25 cellular contexts compared by ENCODE assay signal in the genomic region with DNA sequence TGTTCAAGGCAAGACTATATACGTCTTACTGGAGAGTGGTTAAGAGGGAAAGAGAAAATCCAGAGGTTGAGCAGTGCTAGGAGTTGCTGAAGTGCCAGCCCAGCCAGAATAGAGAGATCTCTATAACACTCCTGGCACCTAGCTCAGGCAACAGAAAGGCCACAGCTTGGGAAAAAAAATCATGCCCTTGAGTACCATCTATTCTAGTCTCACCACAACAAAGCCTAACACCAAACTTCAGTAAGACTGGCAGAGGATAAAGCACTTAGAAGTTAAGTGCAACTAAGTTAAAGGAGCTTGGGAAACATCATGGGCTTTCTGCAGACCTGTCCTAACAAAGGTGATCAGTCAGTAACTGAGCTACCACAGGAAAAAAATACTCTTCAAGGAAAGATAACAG. TPM values are rescaled to one million over a fixed set of nuclear protein-coding genes. Genes with fewer than 3 reads are reported as not detected.
DNase-seq lines count a peak whose midpoint lies in the region; ATAC-seq, FAIRE-seq and TF ChIP-seq lines count a peak whose summit lies in the region.
"Had no signal": no experiment of that assay in that cellular context is flagged by ENCODE, and none has a peak within 500 bp of the region (broad histone marks: within the 10 kb centered on the region; RNA-seq: fewer than 3 reads in every experiment).

No MANE protein-coding gene starts in this region.

- DNase-seq in DND-41: no peak
- DNase-seq in chondrocyte (ENCODE audit: low spot score): no peak
- no peak for DNase-seq in osteocyte (ENCODE audit: extremely low spot score, unreplicated experiment)
- DNase-seq in RKO (ENCODE audit: low spot score): no peak
- DNase-seq in effector CD4-positive, alpha-beta T cell: no peak
- no peak for DNase-seq in pancreas
- DNase-seq in vagina (ENCODE audit: extremely low spot score in 2 of 2): no peak
- DNase-seq: 8988T; ACHN; AML-193; BE2C; Caco-2; CD4-positive, CD25-positive, alpha-beta regulatory T cell; CD8-positive, alpha-beta T cell; DMS153; GF-D8; GOT3; HFFc6 had no signal

- FAIRE-seq in pancreas (lab: Jason Lieb, UNC): no peak
- FAIRE-seq: A549, GM12891, GM18507, H54 had no signal

- H3K27ac ChIP-seq in BLaER1: no peak overlapping the region
- no peak overlapping the region for H3K27ac ChIP-seq in DND-41 (ENCODE audit: low read length)
- no peak overlapping the region for H3K27ac ChIP-seq in pancreas
- H3K27ac ChIP-seq in vagina: no peak overlapping the region
- H3K27ac ChIP-seq: C4-2B had no signal

- H3K4me1 Mint-ChIP-seq in chondrocyte (ENCODE audit: low read depth) (peaks cover 48% of the 10 kb centered on the region), osteocyte (ENCODE audit: unreplicated experiment) (peaks cover 52% of the 10 kb centered on the region)

- TF ChIP-seq CTCF in DND-41 (IDR thresholded peaks at IDR 0.05; ENCODE audit: borderline replicate concordance, extremely low read depth, low read length, poor library complexity, severe bottlenecking) (no peak), chondrocyte (IDR thresholded peaks at IDR 0.05) (no peak), osteocyte (IDR thresholded peaks at IDR 0.05) (no peak), pancreas (IDR thresholded peaks at IDR 0.05) (no peak), vagina (IDR thresholded peaks at IDR 0.05) (no peak)

- H3K27me3 Mint-ChIP-seq in chondrocyte (ENCODE audit: low read depth) (no peaks in the 10 kb centered on the region), osteocyte (ENCODE audit: unreplicated experiment) (no peaks in the 10 kb centered on the region)
- H3K27me3 Mint-ChIP-seq: CD4-positive, CD25-positive, alpha-beta regulatory T cell had no signal

- no peak overlapping the region for H2AFZ ChIP-seq in DND-41 (ENCODE audit: low read depth, low read length)

- H3K9ac ChIP-seq in BLaER1 (no peak overlapping the region), DND-41 (ENCODE audit: low read depth, low read length) (no peak overlapping the region)

- H3K4me3 Mint-ChIP-seq in chondrocyte (ENCODE audit: unreplicated experiment) (no peak overlapping the region), osteocyte (ENCODE audit: unreplicated experiment) (no peak overlapping the region)
- H3K4me3 Mint-ChIP-seq: CD4-positive, CD25-positive, alpha-beta regulatory T cell; CD8-positive, alpha-beta T cell; HFFc6 had no signal

- H3K27me3 ChIP-seq in BLaER1: no peaks in the 10 kb centered on the region
- H3K27me3 ChIP-seq in DND-41 (ENCODE audit: insufficient read depth, low read length, poor library complexity): no peaks in the 10 kb centered on the region
- H3K27me3 ChIP-seq in pancreas: no peaks in the 10 kb centered on the region
- no peaks in the 10 kb centered on the region for H3K27me3 ChIP-seq in vagina
- H3K27me3 ChIP-seq: BE2C had no signal

- no peak for TF ChIP-seq POLR2A in vagina (IDR thresholded peaks at IDR 0.05)

- no peaks in the 10 kb centered on the region for H3K9me3 ChIP-seq in BLaER1
- H3K9me3 ChIP-seq in DND-41 (ENCODE audit: insufficient read depth, low read length, severe bottlenecking): no peaks in the 10 kb centered on the region
- H3K9me3 ChIP-seq in pancreas: no peaks in the 10 kb centered on the region
- no peaks in the 10 kb centered on the region for H3K9me3 ChIP-seq in vagina
- H3K9me3 ChIP-seq: A549, BE2C, Caco-2, HAP-1 had no signal

- H3K36me3 Mint-ChIP-seq in chondrocyte (ENCODE audit: low read depth): peaks cover 13% of the 10 kb centered on the region
- peaks cover 30% of the 10 kb centered on the region for H3K36me3 Mint-ChIP-seq in osteocyte (ENCODE audit: unreplicated experiment)

- WGBS in pancreas, 2 donors: 93 to 100% methylated on average over 1 of the region's 1 CpG

- H3K27ac Mint-ChIP-seq in chondrocyte (ENCODE audit: unreplicated experiment): peak overlapping the region; percentile 2
- peak overlapping the region; percentile 15 for H3K27ac Mint-ChIP-seq in osteocyte (ENCODE audit: unreplicated experiment)
- H3K27ac Mint-ChIP-seq: CD4-positive, CD25-positive, alpha-beta regulatory T cell; CD8-positive, alpha-beta T cell; HFFc6 had no signal

- peaks cover 9% of the 10 kb centered on the region for H3K9me3 Mint-ChIP-seq in chondrocyte (ENCODE audit: low read depth)
- H3K9me3 Mint-ChIP-seq in osteocyte (ENCODE audit: unreplicated experiment): peaks cover 6% of the 10 kb centered on the region
- H3K9me3 Mint-ChIP-seq: CD8-positive, alpha-beta T cell; HFFc6 had no signal

- no peaks in the 10 kb centered on the region; the same call in 1 of the 2 replicates for H3K36me3 ChIP-seq in BLaER1
- no peaks in the 10 kb centered on the region; the same call in 1 of the 2 replicates for H3K36me3 ChIP-seq in DND-41 (ENCODE audit: insufficient read depth, low read length)
- H3K36me3 ChIP-seq in pancreas: no peaks in the 10 kb centered on the region
- H3K36me3 ChIP-seq in vagina: no peaks in the 10 kb centered on the region
- H3K36me3 ChIP-seq: BE2C had no signal

- ATAC-seq in DND-41 (ENCODE audit: insufficient read depth, low read depth) (peak; percentile 77), pancreas (no peak)
- ATAC-seq: A549; CD8-positive, alpha-beta T cell had no signal

- no peaks in the 10 kb centered on the region for H4K20me1 ChIP-seq in BLaER1
- no peaks in the 10 kb centered on the region for H4K20me1 ChIP-seq in DND-41 (ENCODE audit: insufficient read depth, low read length)

- H3K79me2 ChIP-seq in DND-41 (ENCODE audit: insufficient read depth, low read length): no peaks in the 10 kb centered on the region

- H3K4me3 ChIP-seq in BLaER1 (no peak overlapping the region), DND-41 (ENCODE audit: low read depth in 1 of 2, low read length in 2 of 2) (no peak overlapping the region), pancreas (no peak overlapping the region), vagina (no peak overlapping the region)
- H3K4me3 ChIP-seq: A549, HAP-1 had no signal

- H3K4me2 ChIP-seq in BLaER1 (peak overlapping the region; percentile 40), DND-41 (ENCODE audit: insufficient read depth, low read length) (no peak overlapping the region)
- H3K4me2 ChIP-seq: A549 had no signal

- intact Hi-C loops in pancreas (cut with DNase I) (no loop called here), vagina (cut with DNase I) (no loop called here)

- H3K4me1 ChIP-seq in BLaER1: peaks cover 49% of the 10 kb centered on the region
- no peaks in the 10 kb centered on the region for H3K4me1 ChIP-seq in DND-41 (ENCODE audit: insufficient read depth, low read length)
- H3K4me1 ChIP-seq in pancreas: no peaks in the 10 kb centered on the region
- no peaks in the 10 kb centered on the region for H3K4me1 ChIP-seq in vagina
- H3K4me1 ChIP-seq: BE2C, Caco-2 had no signal

RNA-seq across cellular contexts. Expression of a gene that starts 24.2 kb away (rescaled TPM):
- total RNA-seq in chondrocyte: 22.7 to 25.4 TPM (median 23.7 TPM) in 3 replicates
- total RNA-seq in osteocyte: 27.1 and 30.2 TPM in 2 replicates
- total RNA-seq in pancreas: 10 to 100 TPM in 2 of 6 donors, 1 to 10 TPM in 4; 6.1 to 12.1 (median 9.0) TPM
- polyA plus RNA-seq in pancreas: 10 to 100 TPM; 17.1 to 25.6 TPM
- total RNA-seq in vagina: 21.1 TPM
